ENCODE assay signal across 12 cellular contexts in genomic region chr9:93114169-93114983, GRCh38. TPM values are rescaled to one million over a fixed set of nuclear protein-coding genes. Genes with fewer than 3 reads are reported as not detected.
DNase-seq lines count a peak whose midpoint lies in the region; ATAC-seq and TF ChIP-seq lines count a peak whose summit lies in the region.
"Had no signal": no experiment of that assay in that cellular context is flagged by ENCODE, and none has a peak within 500 bp of the region (broad histone marks: within the 10 kb centered on the region; RNA-seq: fewer than 3 reads in every experiment).

No MANE protein-coding gene starts in this region.

- H3K27ac ChIP-seq in HL-60 (replicated peaks) (peak overlapping the region; percentile 81), body of pancreas (no peak overlapping the region)
- H3K27ac ChIP-seq: brain microvascular endothelial cell had no signal

- DNase-seq in BE2C (peak; percentile 8), HL-60 (ENCODE audit: low read depth in 1 of 2, low spot score in 1 of 2) (peak in 1 of 2 experiments; percentile 58), body of pancreas (peak in 3 of 4 donors; percentile 5 to 13 (median 6)), mesenteric fat pad (ENCODE audit: low spot score) (peak; percentile 76), foreskin melanocyte (no peak), activated gamma-delta T cell treated with Interleukin-2 at 50 U/mL for 16 hours (no peak)
- DNase-seq: activated CD4-positive, alpha-beta T cell treated with anti-CD3 and anti-CD28 coated beads, Interleukin-2, amount 50 U/mL, for 4 hours; brain microvascular endothelial cell; NCI-H510A had no signal

- no peaks in the 10 kb centered on the region for H3K27me3 ChIP-seq in BE2C
- no peaks in the 10 kb centered on the region for H3K27me3 ChIP-seq in HL-60 (ENCODE audit: insufficient read depth, poor library complexity, severe bottlenecking)
- H3K27me3 ChIP-seq in body of pancreas: no peaks in the 10 kb centered on the region
- H3K27me3 ChIP-seq: brain microvascular endothelial cell had no signal

- TF ChIP-seq POLR2A in body of pancreas (IDR thresholded peaks at IDR 0.05): no peak

- intact Hi-C loops in body of pancreas (cut with DNase I): no loop called here

- H3K36me3 ChIP-seq in BE2C (no peaks in the 10 kb centered on the region), body of pancreas (replicated peaks in 1 of 2; ENCODE audit: insufficient read depth in 1 of 2, low read depth in 2 of 2) (no peaks in the 10 kb centered on the region)

- WGBS in body of pancreas, 2 donors: 82 to 91% methylated on average over 9 to 17 of the region's 17 CpGs

- H3K4me1 ChIP-seq in BE2C (peaks cover 1% of the 10 kb centered on the region), body of pancreas (peaks cover 2% of the 10 kb centered on the region)

- no peak for ATAC-seq in body of pancreas
- ATAC-seq in HG03571 (IDR thresholded peaks at IDR 0.05; ENCODE audit: unreplicated experiment): no peak
- no peak for ATAC-seq in GM21447 (IDR thresholded peaks at IDR 0.05; ENCODE audit: unreplicated experiment)
- ATAC-seq: CD8-positive, alpha-beta T cell had no signal

- TF ChIP-seq CTCF in BE2C (IDR thresholded peaks at IDR 0.05; ENCODE audit: low read depth, low read length): no peak
- TF ChIP-seq CTCF in HL-60 (IDR thresholded peaks at IDR 0.05; ENCODE audit: insufficient read depth, low read length): no peak
- no peak for TF ChIP-seq CTCF in body of pancreas (IDR thresholded peaks at IDR 0.05)

- no peak overlapping the region for H3K4me3 ChIP-seq in BE2C (ENCODE audit: low read depth, low read length)
- H3K4me3 ChIP-seq in HL-60 (replicated peaks; ENCODE audit: insufficient read depth, low read length): no peak overlapping the region
- no peak overlapping the region for H3K4me3 ChIP-seq in body of pancreas

- H3K9me3 ChIP-seq in BE2C (no peaks in the 10 kb centered on the region), body of pancreas (no peaks in the 10 kb centered on the region)

RNA-seq across cellular contexts. Expression of gene CARD19, which starts 18.4 kb away (rescaled TPM):
- 90.7 TPM for polyA plus RNA-seq in BE2C (2012; ENCODE audit: insufficient read depth, insufficient read length, low read depth)
- total RNA-seq in body of pancreas (10 to 100 TPM in 1 of 2 donors, 1 to 10 TPM in 1; 4.3 to 20.8 TPM), mesenteric fat pad (38.9 TPM)

RNA-seq across cellular contexts. Expression of gene NINJ1, which starts 19.7 kb away (rescaled TPM):
- polyA plus RNA-seq in BE2C (2012; ENCODE audit: insufficient read depth, insufficient read length, low read depth): 104 TPM
- total RNA-seq in body of pancreas (10 to 100 TPM; 32.6 to 32.9 TPM), mesenteric fat pad (58.8 TPM)

RNA-seq across cellular contexts. Expression of gene SUSD3, which starts 55.9 kb away (rescaled TPM):
- 1.0 TPM for polyA plus RNA-seq in BE2C (2012; ENCODE audit: insufficient read depth, insufficient read length, low read depth)
- total RNA-seq in body of pancreas (1 to 10 TPM in 1 of 2 donors, not detected in 1; 3.6 TPM), mesenteric fat pad (2.0 TPM)

Comparison
In these comparisons a context has a peak if more than half of its experiments do, and no peak if none do; other contexts are left out.
1. DNase-seq: peak in BE2C (single experiment), body of pancreas (3 of 4) and mesenteric fat pad (single experiment); none in foreskin melanocyte (single experiment) and activated gamma-delta T cell treated with Interleukin-2 at 50 U/mL for 16 hours (single experiment).